ENCODE assay signal across 17 cellular contexts in genomic region chr14:71358209-71358931, GRCh38. TPM values are rescaled to one million over a fixed set of nuclear protein-coding genes. Genes with fewer than 3 reads are reported as not detected.
DNase-seq lines count a peak whose midpoint lies in the region; ATAC-seq lines count a peak whose summit lies in the region.
"Had no signal": no experiment of that assay in that cellular context is flagged by ENCODE, and none has a peak within 500 bp of the region (broad histone marks: within the 10 kb centered on the region; RNA-seq: fewer than 3 reads in every experiment).

No MANE protein-coding gene starts in this region.

- no peak for DNase-seq in activated CD4-positive, CD25-positive, alpha-beta regulatory T cell (lab: John Stamatoyannopoulos, UW)
- no peak for DNase-seq in activated naive CD8-positive, alpha-beta T cell treated with anti-CD3 and anti-CD28 coated beads for 36 hours
- no peak for DNase-seq in MG63
- DNase-seq in OCI-M2 (lab: John Stamatoyannopoulos, UW; ENCODE audit: unreplicated experiment): no peak
- DNase-seq in RPMI8226: no peak
- DNase-seq: 8988T, left ventricle myocardium superior, NCI-H2081 treated with DMSO at 0.1 percent for 48 hours, SIG-M5 had no signal

- peak overlapping the region; percentile 68 for H3K27ac ChIP-seq in rectal smooth muscle tissue (ENCODE audit: low read depth, low read length)
- H3K27ac ChIP-seq: cardiac muscle cell, epithelial cell of prostate, tibial nerve had no signal

- H3K4me1 Mint-ChIP-seq in activated naive CD8-positive, alpha-beta T cell treated with anti-CD3 and anti-CD28 coated beads for 36 hours: peaks cover 39% of the 10 kb centered on the region

- H3K9me3 Mint-ChIP-seq in activated naive CD8-positive, alpha-beta T cell treated with anti-CD3 and anti-CD28 coated beads for 36 hours: peaks cover 21% of the 10 kb centered on the region
- H3K9me3 Mint-ChIP-seq: GM23338, nephron had no signal

- H3K27ac Mint-ChIP-seq in activated naive CD8-positive, alpha-beta T cell treated with anti-CD3 and anti-CD28 coated beads for 36 hours: peak overlapping the region; percentile 16
- H3K27ac Mint-ChIP-seq: GM23338 had no signal

- ATAC-seq in activated CD4-positive, CD25-positive, alpha-beta regulatory T cell treated with anti-CD3 and anti-CD28 coated beads, Interleukin-2, amount 50 U/mL, for 24 hours: peak; percentile 35 to 59
- ATAC-seq in GM18868 (IDR thresholded peaks at IDR 0.05; ENCODE audit: unreplicated experiment): peak; percentile 62
- ATAC-seq: GM23338, left ventricle myocardium superior had no signal

- H3K9me3 ChIP-seq in MG63: no peaks in the 10 kb centered on the region
- H3K9me3 ChIP-seq: tibial nerve had no signal

- H3K4me3 Mint-ChIP-seq in activated naive CD8-positive, alpha-beta T cell treated with anti-CD3 and anti-CD28 coated beads for 36 hours: no peak overlapping the region
- H3K4me3 Mint-ChIP-seq: GM23338, nephron had no signal

- H3K27me3 ChIP-seq in rectal smooth muscle tissue (ENCODE audit: control insufficient read depth, insufficient read depth, low read length): no peaks in the 10 kb centered on the region
- no peaks in the 10 kb centered on the region for H3K27me3 ChIP-seq in MG63
- H3K27me3 ChIP-seq: cardiac muscle cell, tibial nerve had no signal

- peaks cover 47% of the 10 kb centered on the region for H3K36me3 Mint-ChIP-seq in activated naive CD8-positive, alpha-beta T cell treated with anti-CD3 and anti-CD28 coated beads for 36 hours

- H3K4me1 ChIP-seq in rectal smooth muscle tissue (ENCODE audit: control insufficient read depth, insufficient read depth, low read length): peaks cover 41% of the 10 kb centered on the region

- H3K4me3 ChIP-seq in rectal smooth muscle tissue (ENCODE audit: low read length) (no peak overlapping the region), MG63 (no peak overlapping the region)
- H3K4me3 ChIP-seq: cardiac muscle cell, GM23338, tibial nerve had no signal

- H3K27me3 Mint-ChIP-seq in activated naive CD8-positive, alpha-beta T cell treated with anti-CD3 and anti-CD28 coated beads for 36 hours: no peaks in the 10 kb centered on the region

- H3K36me3 ChIP-seq in rectal smooth muscle tissue (ENCODE audit: control insufficient read depth, insufficient read depth, low read length) (no peaks in the 10 kb centered on the region), MG63 (no peaks in the 10 kb centered on the region)
- H3K36me3 ChIP-seq: cardiac muscle cell, tibial nerve had no signal

- H3K9ac ChIP-seq in rectal smooth muscle tissue (ENCODE audit: low read length): no peak overlapping the region

RNA-seq across cellular contexts. Expression of gene SIPA1L1, which starts 38.1 kb away (rescaled TPM):
- total RNA-seq in activated naive CD8-positive, alpha-beta T cell treated with anti-CD3 and anti-CD28 coated beads for 36 hours: 10 to 100 TPM; 39.9 to 42.9 TPM
- 3.0 TPM in 2 replicates for total RNA-seq in MG63 (2014; rRNA removed; shearing (Covaris generic); ENCODE audit: low replicate concordance)

Comparison
In these comparisons a context has a peak if more than half of its experiments do, and no peak if none do; other contexts are left out.
1. RNA of gene SIPA1L1, which starts 38.1 kb away (total RNA-seq): 39.9 to 42.9 TPM in activated naive CD8-positive, alpha-beta T cell treated with anti-CD3 and anti-CD28 coated beads for 36 hours; 3.0 TPM in MG63; every median in the first group is over 10 times any median in the second.